Comparison of ENCODE assay signal across 8 cellular contexts in genomic region chr5:112975721-112976431, GRCh38. TPM values are rescaled to one million over a fixed set of nuclear protein-coding genes. Genes with fewer than 3 reads are reported as not detected.
A peak's percentile ranks its signal among the peaks of the same experiment; 100 is the strongest.
DNase-seq lines count a peak whose midpoint lies in the region; ATAC-seq and TF ChIP-seq lines count a peak whose summit lies in the region.

No MANE protein-coding gene starts in this region.

- peak; percentile 17 for ATAC-seq in GM19351 (IDR thresholded peaks at IDR 0.05; ENCODE audit: unreplicated experiment)
- ATAC-seq in HG03521 (IDR thresholded peaks at IDR 0.05; ENCODE audit: unreplicated experiment) = peak; percentile 13
- no peak for ATAC-seq in GM18520 (IDR thresholded peaks at IDR 0.05; ENCODE audit: unreplicated experiment)

- TF ChIP-seq CTCF in AG09309 (IDR thresholded peaks at IDR 0.05; ENCODE audit: control insufficient read depth, insufficient read depth, low read depth, low read length, missing control alignments) (no peak), astrocyte of the spinal cord (IDR thresholded peaks at IDR 0.05; ENCODE audit: low read depth, low read length) (no peak)

- in situ Hi-C loops in astrocyte of the spinal cord (cut with HindIII; ENCODE audit: low sequenced_read_pairs) = no loop called here

- H3K36me3 ChIP-seq in mesodermal cell (ENCODE audit: control insufficient read depth, insufficient read depth, low read length) = peaks cover 3% of the 10 kb centered on the region

- no peaks in the 10 kb centered on the region for H3K4me1 ChIP-seq in mesodermal cell (ENCODE audit: control insufficient read depth, insufficient read depth, low read length, poor library complexity, severe bottlenecking)

- peak overlapping the region; percentile 67 for H3K27ac ChIP-seq in mesodermal cell (ENCODE audit: low read depth, low read length, severe bottlenecking)

- DNase-seq in AG09309 (ENCODE audit: low read depth) (no peak), astrocyte of the spinal cord (ENCODE audit: low read depth, low spot score) (no peak), GM19240 (ENCODE audit: insufficient read length, low spot score) (no peak), germinal center (ENCODE audit: low spot score) (no peak)

- 40 to 44% methylated on average over 10 to 11 of the region's 11 CpGs for WGBS in mesodermal cell (ENCODE audit: insufficient coverage in 2 of 2), 2 experiments

- H3K4me3 ChIP-seq in AG09309 (ENCODE audit: control insufficient read depth, low read depth, low read length) (peak overlapping the region; percentile 97), astrocyte of the spinal cord (ENCODE audit: low read depth, low read length) (peak overlapping the region; percentile 95), mesodermal cell (ENCODE audit: extremely low read depth, insufficient read depth, low read length, poor library complexity, severe bottlenecking) (peak overlapping the region; percentile 93)

- no peaks in the 10 kb centered on the region for H3K9me3 ChIP-seq in mesodermal cell (ENCODE audit: control insufficient read depth, low read length)

RNA-seq across cellular contexts. Expression of gene DCP2, which starts 0.7 kb away (rescaled TPM):
- polyA plus RNA-seq in mesodermal cell (2013, experiment 1 of 2) = 29.5 TPM
- polyA plus RNA-seq in mesodermal cell (2013, experiment 2 of 2) = 27.8 TPM

RNA-seq across cellular contexts. Expression of gene REEP5, which starts 53.8 kb away (rescaled TPM):
- 64.9 TPM for polyA plus RNA-seq in mesodermal cell (2013, experiment 1 of 2)
- 56.5 TPM for polyA plus RNA-seq in mesodermal cell (2013, experiment 2 of 2)
